In the genomic region with DNA sequence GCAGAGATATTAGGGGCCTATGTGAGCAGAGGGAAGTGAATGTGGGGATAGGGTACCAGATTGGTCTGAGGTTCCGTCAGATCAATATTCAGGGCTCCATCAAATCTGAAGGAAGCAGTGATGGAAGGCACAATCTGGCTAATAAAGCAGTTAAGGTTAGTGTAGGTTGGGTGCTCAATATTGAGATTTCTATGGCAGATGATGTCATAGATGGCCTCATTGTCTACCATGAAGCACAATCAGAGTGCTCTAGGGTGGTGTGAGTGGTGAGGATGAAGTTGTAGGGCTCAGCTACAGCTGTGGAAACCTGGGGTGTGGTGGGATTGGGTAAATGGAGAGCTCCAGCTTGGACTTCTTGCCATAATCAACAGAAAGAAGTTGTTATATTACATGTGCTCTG, we compare ENCODE assay signal across 11 cellular contexts. TPM values are rescaled to one million over a fixed set of nuclear protein-coding genes. Genes with fewer than 3 reads are reported as not detected.
"Had no signal": no experiment of that assay in that cellular context is flagged by ENCODE, and none has a peak within 500 bp of the region (broad histone marks: within the 10 kb centered on the region; RNA-seq: fewer than 3 reads in every experiment).

No MANE protein-coding gene starts in this region.

- H3K9ac ChIP-seq: GM23248 had no signal

- ATAC-seq: GM23338, HCT116 had no signal

- H3K4me2 ChIP-seq: GM23338 had no signal

- H3K27ac ChIP-seq: GM23248 had no signal

- H3K4me3 ChIP-seq: GM23248, GM23338, HAP-1 had no signal

- DNase-seq: GM23248, GOT3, H7, H9, HCEC 1CT, HFFc6 had no signal

- H2AFZ ChIP-seq: GM23248, GM23338 had no signal

- H3K36me3 ChIP-seq: HAP-1 had no signal

- H3K4me1 ChIP-seq: HAP-1 had no signal

- H3K9me3 ChIP-seq: HAP-1 had no signal

- FAIRE-seq: H1, H54 had no signal

RNA-seq across cellular contexts. Expression of a gene that starts 58.2 kb away (rescaled TPM):
- total RNA-seq: GM23338, H1 had no signal
